16 cellular contexts compared by ENCODE assay signal in the genomic region with DNA sequence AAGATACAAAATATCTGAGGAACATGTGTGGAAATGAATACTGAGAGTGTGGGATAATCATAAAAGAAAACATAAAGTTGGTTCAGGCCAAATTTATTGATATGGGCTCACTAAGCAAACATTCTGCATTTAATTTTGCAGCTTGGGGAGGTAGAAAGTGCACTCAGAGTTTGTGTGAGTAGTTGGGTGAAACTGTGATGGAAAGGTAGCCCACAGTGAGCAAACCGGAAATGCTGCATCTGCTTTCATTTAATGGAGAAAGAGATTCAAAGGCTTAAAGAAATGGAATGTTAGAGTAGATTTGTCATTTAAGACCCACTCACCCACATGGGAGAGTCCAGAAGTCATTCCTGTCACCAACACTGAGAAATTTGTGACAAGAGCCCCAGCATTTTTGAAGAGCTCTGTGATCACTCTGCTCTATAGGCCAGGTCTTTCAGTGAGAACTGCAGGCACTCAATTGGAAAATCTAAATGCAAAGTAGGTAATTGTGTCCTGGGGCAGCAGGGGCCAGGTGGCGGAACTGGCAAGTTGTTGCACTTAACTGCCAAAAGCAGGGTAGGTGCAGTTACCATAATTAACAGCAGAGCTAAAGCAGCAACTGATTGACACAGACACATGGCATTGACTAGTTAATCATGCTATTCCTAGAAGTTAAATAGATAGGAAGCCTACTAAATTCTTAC.
A peak's percentile ranks its signal among the peaks of the same experiment; 100 is the strongest.
DNase-seq lines count a peak whose midpoint lies in the region; ATAC-seq and TF ChIP-seq lines count a peak whose summit lies in the region.
"Had no signal": no experiment of that assay in that cellular context is flagged by ENCODE, and none has a peak within 500 bp of the region (broad histone marks: within the 10 kb centered on the region; RNA-seq: fewer than 3 reads in every experiment).

No MANE protein-coding gene starts in this region.

- H3K36me3 Mint-ChIP-seq in neural crest cell (ENCODE audit: low read depth): no peaks in the 10 kb centered on the region
- H3K36me3 Mint-ChIP-seq: CD8-positive, alpha-beta T cell; naive thymus-derived CD4-positive, alpha-beta T cell had no signal

- ATAC-seq in GM19324 (IDR thresholded peaks at IDR 0.05; ENCODE audit: low FRiP score, unreplicated experiment) (peak; percentile 80), HG02610 (IDR thresholded peaks at IDR 0.05; ENCODE audit: unreplicated experiment) (peak; percentile 74), HG03521 (IDR thresholded peaks at IDR 0.05; ENCODE audit: unreplicated experiment) (peak; percentile 48), sciatic nerve (no peak)
- ATAC-seq: CD8-positive, alpha-beta T cell; heart left ventricle; left lobe of liver; naive thymus-derived CD4-positive, alpha-beta T cell had no signal

- H3K27me3 Mint-ChIP-seq in neural crest cell (ENCODE audit: low read depth): no peaks in the 10 kb centered on the region
- H3K27me3 Mint-ChIP-seq: naive thymus-derived CD4-positive, alpha-beta T cell had no signal

- DNase-seq in neural crest cell (ENCODE audit: low read depth, low spot score): no peak
- no peak for DNase-seq in sciatic nerve (ENCODE audit: low spot score)
- no peak for DNase-seq in cerebellar nuclear complex (lab: John Stamatoyannopoulos, UW)
- no peak for DNase-seq in NCI-H1417 treated with DMSO at 0.1 percent for 48 hours (lab: John Stamatoyannopoulos, UW)
- no peak for DNase-seq in glomerular visceral epithelial cell (ENCODE audit: extremely low spot score)
- DNase-seq: activated naive CD4-positive, alpha-beta T cell treated with anti-CD3 and anti-CD28 coated beads, Interleukin-2, amount 50 U/mL, for 16 hours; CD8-positive, alpha-beta T cell; heart left ventricle; HFFc6; naive thymus-derived CD4-positive, alpha-beta T cell; NCI-H1048; NCI-H748 treated with DMSO at 0.1 percent for 48 hours had no signal

- no peak for TF ChIP-seq CTCF in neural crest cell (conservative IDR thresholded peaks at IDR 0.05)

- no peak overlapping the region for H3K4me3 Mint-ChIP-seq in neural crest cell
- H3K4me3 Mint-ChIP-seq: CD8-positive, alpha-beta T cell; HFFc6; naive thymus-derived CD4-positive, alpha-beta T cell had no signal

- H3K9me3 Mint-ChIP-seq in neural crest cell: peaks cover 9% of the 10 kb centered on the region

- H3K4me1 Mint-ChIP-seq in neural crest cell: no peaks in the 10 kb centered on the region
- H3K4me1 Mint-ChIP-seq: naive thymus-derived CD4-positive, alpha-beta T cell had no signal

- peak overlapping the region; percentile 43 for H3K27ac Mint-ChIP-seq in neural crest cell (ENCODE audit: unreplicated experiment)
- H3K27ac Mint-ChIP-seq: CD8-positive, alpha-beta T cell; HFFc6; naive thymus-derived CD4-positive, alpha-beta T cell had no signal

- intact Hi-C loops in sciatic nerve (cut with DNase I): no loop called here
